9 cellular contexts compared by ENCODE assay signal in genomic region chr12:111246477-111247011, GRCh38.
"Had no signal": no experiment of that assay in that cellular context is flagged by ENCODE, and none has a peak within 500 bp of the region (broad histone marks: within the 10 kb centered on the region; RNA-seq: fewer than 3 reads in every experiment).

No MANE protein-coding gene starts in this region.

- H3K36me3 ChIP-seq: HAP-1 had no signal

- H3K9me3 ChIP-seq: HAP-1 had no signal

- H2AFZ ChIP-seq: GM23248 had no signal

- H3K9ac ChIP-seq: GM23248 had no signal

- H3K27ac Mint-ChIP-seq: HFFc6, IgD-negative memory B cell had no signal

- H3K4me3 ChIP-seq: GM23248, HAP-1 had no signal

- H3K4me3 Mint-ChIP-seq: HFFc6, IgD-negative memory B cell had no signal

- H3K4me1 ChIP-seq: HAP-1 had no signal

- H3K27ac ChIP-seq: GM23248, HL-60 had no signal

- H3K4me1 Mint-ChIP-seq: IgD-negative memory B cell had no signal

- FAIRE-seq: HTR-8/SVneo had no signal

- DNase-seq: GM23248, GOT3, H7, HFFc6 had no signal

- ATAC-seq: HCT116 had no signal
